10 cellular contexts compared by ENCODE assay signal in the genomic region with DNA sequence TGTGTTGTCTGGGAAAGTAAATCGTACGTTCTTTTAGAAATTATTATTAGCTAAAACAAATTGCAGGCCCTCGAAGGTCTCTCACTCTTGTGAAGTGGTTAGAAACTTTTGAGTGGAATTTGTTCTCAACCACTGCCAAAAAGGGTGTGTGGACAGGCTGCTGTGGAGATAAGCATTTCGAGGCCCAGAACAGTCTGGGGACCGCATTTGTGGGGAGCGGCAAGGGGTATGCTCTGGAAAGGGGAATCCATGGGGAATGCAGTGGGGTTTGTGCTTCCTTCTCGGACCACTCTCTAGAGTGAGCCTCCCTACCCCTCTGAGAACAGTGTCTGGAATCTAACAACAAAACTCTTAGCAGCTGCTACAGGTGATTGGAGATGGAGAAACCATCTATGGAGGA. TPM values are rescaled to one million over a fixed set of nuclear protein-coding genes. Genes with fewer than 3 reads are reported as not detected.
A peak's percentile ranks its signal among the peaks of the same experiment; 100 is the strongest.
DNase-seq lines count a peak whose midpoint lies in the region; ATAC-seq, FAIRE-seq and TF ChIP-seq lines count a peak whose summit lies in the region.
"Had no signal": no experiment of that assay in that cellular context is flagged by ENCODE, and none has a peak within 500 bp of the region (broad histone marks: within the 10 kb centered on the region; RNA-seq: fewer than 3 reads in every experiment).

No MANE protein-coding gene starts in this region.

- no peak overlapping the region for H2AK5ac ChIP-seq in neuronal stem cell (ENCODE audit: low read depth, low read length)

- no peaks in the 10 kb centered on the region for H3K79me1 ChIP-seq in neuronal stem cell (ENCODE audit: low read depth, low read length)

- no peaks in the 10 kb centered on the region for H3K9me2 ChIP-seq in PC-9 (ENCODE audit: insufficient read depth)

- FAIRE-seq in small intestine (lab: Jason Lieb, UNC), result no peak
- FAIRE-seq: pancreas had no signal

- CTCF ChIA-PET in PC-9 (lab: Charles Lee), result no interaction called here

- TF ChIP-seq CTCF in AG10803 (conservative IDR thresholded peaks at IDR 0.05; ENCODE audit: low read length) (no peak), PC-9 (conservative IDR thresholded peaks at IDR 0.05) (no peak), esophagus muscularis mucosa (IDR thresholded peaks at IDR 0.05) (no peak)

- intact Hi-C loops in PC-9 (cut with micrococcal nuclease; ENCODE audit: unreplicated experiment), result loop anchor here (2.0 to 10.0 kb wide), 6 partner anchors 17 to 1422 kb away; a partner anchor contains a TSS
- intact Hi-C loops in esophagus muscularis mucosa (cut with DNase I), result loop anchor here (5.0 kb wide), 1 partner anchor 78 kb away; no protein-coding TSS in a partner anchor

- no peak overlapping the region for H2BK5ac ChIP-seq in neuronal stem cell (ENCODE audit: low read length)

- TF ChIP-seq POLR2A in esophagus muscularis mucosa (IDR thresholded peaks at IDR 0.05; ENCODE audit: low read depth), result no peak

- BruUV-seq in PC-9 (replicated peaks; lab: Mats Ljungman, UMichigan), result no TSS peak

- H3K18ac ChIP-seq in neuronal stem cell (ENCODE audit: low read length), result no peak overlapping the region

- H2BK12ac ChIP-seq in neuronal stem cell (ENCODE audit: low read length), result no peak overlapping the region

- H3K79me2 ChIP-seq in PC-9 (ENCODE audit: low read depth), result peaks cover 54% of the 10 kb centered on the region

- H3K9me3 ChIP-seq in PC-9 (ENCODE audit: insufficient read depth, low read depth) (no peaks in the 10 kb centered on the region), esophagus muscularis mucosa (no peaks in the 10 kb centered on the region), neuronal stem cell (replicated peaks in 1 of 2; ENCODE audit: control insufficient read depth in 2 of 2, insufficient read depth in 1 of 2, low read depth in 1 of 2, low read length in 2 of 2) (peaks cover 0 to 4% of the 10 kb centered on the region in 2 donors), small intestine (ENCODE audit: control insufficient read depth, low read depth) (no peaks in the 10 kb centered on the region)
- H3K9me3 ChIP-seq: pancreas had no signal

- peak overlapping the region; percentile 41; the same call in 1 of the 2 replicates for H3K27ac ChIP-seq in PC-9
- H3K27ac ChIP-seq in esophagus muscularis mucosa (replicated peaks in 1 of 4), result peak overlapping the region; percentile 92 to 98 (median 96)
- no peak overlapping the region for H3K27ac ChIP-seq in neuronal stem cell (replicated peaks; ENCODE audit: low read length)
- H3K27ac ChIP-seq in small intestine (ENCODE audit: low read depth in 1 of 2, low read length in 1 of 2), result peak overlapping the region in 1 of 2 donors; percentile 84
- H3K27ac ChIP-seq: pancreas had no signal

- H2AFZ ChIP-seq in PC-9, result peak overlapping the region; percentile 82; the same call in 1 of the 2 replicates
- H2AFZ ChIP-seq in neuronal stem cell (ENCODE audit: low read length), result peak overlapping the region; percentile 96

- DNase-seq in AG10803 (ENCODE audit: low read depth) (no peak), PC-9 (no peak), esophagus muscularis mucosa (ENCODE audit: extremely low spot score) (peak; percentile 64), neuronal stem cell (ENCODE audit: low spot score) (no peak), SKM-1 (lab: John Stamatoyannopoulos, UW; ENCODE audit: unreplicated experiment) (no peak), small intestine (no peak)
- no peak for DNase-seq in central memory CD4-positive, alpha-beta T cell
- DNase-seq: GDM1, pancreas had no signal

- H3K4ac ChIP-seq in neuronal stem cell (ENCODE audit: low read length), result no peak overlapping the region

- POLR2A ChIA-PET in PC-9 (lab: Charles Lee; ENCODE audit: unreplicated experiment), result interaction anchor here (0.7 kb wide), 1 partner anchor 16 kb away, joined by 5 read pairs; no protein-coding TSS in a partner anchor

- H3K9ac ChIP-seq in neuronal stem cell (ENCODE audit: low read depth, low read length, poor library complexity), result no peak overlapping the region

- H3K4me3 ChIP-seq in AG10803 (ENCODE audit: low read length), result peak overlapping the region; percentile 81
- peak overlapping the region; percentile 75; the same call in 1 of the 2 replicates for H3K4me3 ChIP-seq in PC-9
- H3K4me3 ChIP-seq in esophagus muscularis mucosa, result peak overlapping the region; percentile 76 to 95 (median 80)
- H3K4me3 ChIP-seq in neuronal stem cell (ENCODE audit: low read length in 2 of 2), result peak overlapping the region; percentile 60 to 75
- no peak overlapping the region for H3K4me3 ChIP-seq in small intestine (ENCODE audit: low read depth in 1 of 2, low read length in 2 of 2)

- no peaks in the 10 kb centered on the region for H3F3A ChIP-seq in PC-9 (ENCODE audit: insufficient read depth, low read depth)

- ATAC-seq in GM18498 (IDR thresholded peaks at IDR 0.05; ENCODE audit: unreplicated experiment), result no peak

- H3K23ac ChIP-seq in neuronal stem cell (ENCODE audit: low read depth, low read length, poor library complexity), result no peak overlapping the region

- TF ChIP-seq EP300 in esophagus muscularis mucosa (IDR thresholded peaks at IDR 0.05), result no peak

- no peaks in the 10 kb centered on the region for H3K27me3 ChIP-seq in PC-9 (ENCODE audit: insufficient read depth, low read depth)
- H3K27me3 ChIP-seq in esophagus muscularis mucosa, result no peaks in the 10 kb centered on the region
- H3K27me3 ChIP-seq in neuronal stem cell (ENCODE audit: control insufficient read depth in 3 of 3, insufficient read depth in 3 of 3, low read depth in 1 of 3, low read length in 3 of 3), result peaks cover 2 to 25% (median 2%) of the 10 kb centered on the region in 3 experiments
- H3K27me3 ChIP-seq in small intestine (ENCODE audit: control insufficient read depth in 2 of 2, insufficient read depth in 2 of 2, low read length in 2 of 2), result peaks cover 3 to 22% of the 10 kb centered on the region in 2 donors

- no peak overlapping the region for H4K91ac ChIP-seq in neuronal stem cell (ENCODE audit: low read depth, low read length, poor library complexity)

- H3K36me3 ChIP-seq in PC-9 (ENCODE audit: low read depth) (no peaks in the 10 kb centered on the region), esophagus muscularis mucosa (peaks cover 0 to 7% (median 2%) of the 10 kb centered on the region in 4 donors), neuronal stem cell (replicated peaks in 1 of 2; ENCODE audit: control insufficient read depth in 2 of 2, insufficient read depth in 2 of 2, low read length in 2 of 2) (no peaks in the 10 kb centered on the region), small intestine (ENCODE audit: control insufficient read depth in 2 of 2, insufficient read depth in 2 of 2, low read length in 2 of 2) (no peaks in the 10 kb centered on the region)
- H3K36me3 ChIP-seq: pancreas had no signal

- WGBS in esophagus muscularis mucosa, result 37% methylated on average over 7 of the region's 7 CpGs
- no CpG with 5 or more reads among the region's 7 CpGs for WGBS in neuronal stem cell (ENCODE audit: extremely low coverage in 2 of 2, insufficient read length in 2 of 2, insufficient replicate concordance in 1 of 2), 2 donors
- WGBS in small intestine, 3 donors, result 65 to 70% (median 65%) methylated on average over 7 of the region's 7 CpGs

- H4K20me1 ChIP-seq in PC-9 (ENCODE audit: insufficient read depth), result no peaks in the 10 kb centered on the region

- no peak overlapping the region for H2BK120ac ChIP-seq in neuronal stem cell (ENCODE audit: low read depth, low read length)

- H3K14ac ChIP-seq in neuronal stem cell (ENCODE audit: low read length), result no peak overlapping the region

- H4K8ac ChIP-seq in neuronal stem cell (ENCODE audit: low read depth, low read length), result no peak overlapping the region

- H2BK15ac ChIP-seq in neuronal stem cell (ENCODE audit: low read length), result no peak overlapping the region

- H3K4me2 ChIP-seq in PC-9, result peak overlapping the region; percentile 91
- H3K4me2 ChIP-seq in neuronal stem cell (ENCODE audit: insufficient read depth, low read length, poor library complexity, severe bottlenecking), result no peak overlapping the region

- no peaks in the 10 kb centered on the region; the same call in 1 of the 2 replicates for H3K4me1 ChIP-seq in PC-9 (replicated peaks; ENCODE audit: insufficient read depth)
- H3K4me1 ChIP-seq in esophagus muscularis mucosa, result peaks cover 36 to 62% (median 55%) of the 10 kb centered on the region in 4 donors
- peaks cover 16 to 23% of the 10 kb centered on the region in 2 donors for H3K4me1 ChIP-seq in neuronal stem cell (ENCODE audit: control insufficient read depth in 2 of 2, insufficient read depth in 1 of 2, low read depth in 1 of 2, low read length in 2 of 2)
- H3K4me1 ChIP-seq in small intestine (ENCODE audit: control insufficient read depth in 2 of 2, insufficient read depth in 1 of 2, low read depth in 1 of 2, low read length in 1 of 2), result peaks cover 0 to 6% of the 10 kb centered on the region in 2 donors

RNA-seq across cellular contexts. Expression of a gene that starts 1.7 kb away (rescaled TPM):
- total RNA-seq in PC-9 (2021) (25.5 and 31.0 TPM in 2 replicates), esophagus muscularis mucosa (100 to 1,000 TPM; 195 to 440 (median 314) TPM)
- polyA plus RNA-seq in neuronal stem cell (2013, experiment 1 of 2), result 7.6 TPM
- 7.4 TPM for polyA plus RNA-seq in neuronal stem cell (2013, experiment 2 of 2)
- polyA plus RNA-seq in small intestine, result 1 to 10 TPM in 1 of 3 donors, under 1 TPM in 2; 0.81 to 9.0 (median 0.89) TPM

Comparison
In these comparisons a context has a peak if more than half of its experiments do, and no peak if none do; other contexts are left out.
1. H3K4me3 ChIP-seq: peak in AG10803 (single experiment), PC-9 (single experiment), esophagus muscularis mucosa (4 of 4) and neuronal stem cell (2 of 2); none in small intestine (0 of 2).